Comparison of ENCODE assay signal across 8 cellular contexts in the genomic region with DNA sequence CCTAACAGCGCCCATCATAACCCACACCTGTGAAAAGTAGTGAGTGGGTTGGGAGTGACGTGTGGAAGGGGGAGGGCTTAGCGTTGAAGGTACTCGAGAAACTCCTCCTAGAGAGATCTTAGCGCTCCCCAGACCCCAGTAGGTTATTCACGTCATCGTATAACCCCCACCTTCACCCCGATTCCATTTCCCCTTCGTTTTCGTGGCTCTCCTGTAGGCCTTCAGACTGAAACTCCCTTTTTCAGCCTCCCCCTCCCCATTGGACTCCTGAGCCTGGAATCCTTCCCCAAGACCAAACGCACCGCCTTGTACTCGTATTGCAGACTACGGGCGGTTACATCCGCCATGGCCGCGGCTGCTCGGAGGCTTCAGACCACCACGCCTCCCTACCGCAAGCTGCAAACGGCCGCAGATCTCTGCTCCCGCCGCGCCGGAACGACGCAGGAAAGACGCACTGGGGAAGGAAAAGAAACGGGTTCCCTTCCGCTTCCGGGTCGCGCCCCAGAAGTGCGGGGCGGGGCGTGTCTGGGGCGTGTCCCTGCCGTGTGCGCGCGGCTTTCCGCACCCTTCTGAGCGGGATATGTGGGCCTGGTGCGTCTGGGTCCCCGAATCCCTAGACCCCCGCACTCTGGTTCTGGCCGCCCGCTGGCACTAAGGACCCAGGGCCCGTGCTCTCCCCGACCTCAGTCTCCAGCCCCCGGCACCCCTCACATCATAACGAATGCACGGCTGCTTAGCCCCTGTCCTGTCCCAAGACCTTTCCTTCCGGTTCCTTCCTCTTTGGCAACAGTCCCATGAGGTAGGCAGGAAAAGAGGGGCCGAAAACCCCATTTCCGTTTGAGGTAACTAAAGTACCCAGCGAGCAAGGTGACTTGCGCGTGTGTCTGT.
DNase-seq lines count a peak whose midpoint lies in the region; ATAC-seq and TF ChIP-seq lines count a peak whose summit lies in the region.

A gene (minus strand): TSS at position 456 of the 888 bp plus-strand sequence. CDS start 109 bp downstream, at position 347.

- peak; percentile 81 for DNase-seq in DMS 273 treated with DMSO at 0.1 percent for 48 hours (lab: John Stamatoyannopoulos, UW)
- DNase-seq in OCI-M1 (lab: John Stamatoyannopoulos, UW) = peak; percentile 95
- DNase-seq in activated T-cell treated with anti-CD3 and anti-CD28 coated beads for 1 hour (ENCODE audit: low read depth) = peak; percentile 88
- DNase-seq in epidermal melanocyte (ENCODE audit: insufficient read length, low spot score) = peak; percentile 54
- peak; percentile 81 for DNase-seq in middle frontal gyrus (ENCODE audit: extremely low spot score, low spot score)
- DNase-seq in stimulated activated CD8-positive, alpha-beta memory T cell treated with anti-CD3 and anti-CD28 coated beads, Interleukin-2, amount 100 ng/mL, for 1 hour (ENCODE audit: low read depth in 2 of 2) = peak; percentile 73 to 85

- ATAC-seq in GM21529 (IDR thresholded peaks at IDR 0.05; ENCODE audit: unreplicated experiment) = peak; percentile 87

- TF ChIP-seq EP300 in Ishikawa (IDR thresholded peaks at IDR 0.05; ENCODE audit: borderline replicate concordance) = no peak; the same call in 1 of the 2 replicates

- no peak for TF ChIP-seq RAD21 in Ishikawa (IDR thresholded peaks at IDR 0.05; ENCODE audit: low read depth)

TF ChIP-seq in Ishikawa, 13 proteins besides CTCF, POLR2A, EP300 and RAD21:
- TF ChIP-seq EGR1 (IDR thresholded peaks at IDR 0.05) (no peak), TCF12 (IDR thresholded peaks at IDR 0.05; ENCODE audit: low read depth) (peak; percentile 75), TEAD4 (IDR thresholded peaks at IDR 0.05) (no peak), CREB1 (IDR thresholded peaks at IDR 0.05; ENCODE audit: low read depth) (peak; percentile 58), ZBTB7A (IDR thresholded peaks at IDR 0.05; ENCODE audit: low read depth) (no peak), YY1 (IDR thresholded peaks at IDR 0.05; ENCODE audit: low read depth) (peak; percentile 60), FOXM1 (IDR thresholded peaks at IDR 0.05; ENCODE audit: borderline replicate concordance, low read depth) (no peak; the same call in none of the 2 replicates), NFIC (IDR thresholded peaks at IDR 0.05) (peak; percentile 83; the same call in 1 of the 2 replicates), TAF1 (IDR thresholded peaks at IDR 0.05; ENCODE audit: low read depth) (peak; percentile 94), CEBPB (IDR thresholded peaks at IDR 0.05) (no peak)
- TF ChIP-seq, protein P1, sequence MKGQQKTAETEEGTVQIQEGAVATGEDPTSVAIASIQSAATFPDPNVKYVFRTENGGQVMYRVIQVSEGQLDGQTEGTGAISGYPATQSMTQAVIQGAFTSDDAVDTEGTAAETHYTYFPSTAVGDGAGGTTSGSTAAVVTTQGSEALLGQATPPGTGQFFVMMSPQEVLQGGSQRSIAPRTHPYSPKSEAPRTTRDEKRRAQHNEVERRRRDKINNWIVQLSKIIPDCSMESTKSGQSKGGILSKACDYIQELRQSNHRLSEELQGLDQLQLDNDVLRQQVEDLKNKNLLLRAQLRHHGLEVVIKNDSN (IDR thresholded peaks at IDR 0.05) = no peak
- TF ChIP-seq, protein P2, sequence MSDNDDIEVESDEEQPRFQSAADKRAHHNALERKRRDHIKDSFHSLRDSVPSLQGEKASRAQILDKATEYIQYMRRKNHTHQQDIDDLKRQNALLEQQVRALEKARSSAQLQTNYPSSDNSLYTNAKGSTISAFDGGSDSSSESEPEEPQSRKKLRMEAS (IDR thresholded peaks at IDR 0.05) = peak; percentile 87
- TF ChIP-seq, protein P3, sequence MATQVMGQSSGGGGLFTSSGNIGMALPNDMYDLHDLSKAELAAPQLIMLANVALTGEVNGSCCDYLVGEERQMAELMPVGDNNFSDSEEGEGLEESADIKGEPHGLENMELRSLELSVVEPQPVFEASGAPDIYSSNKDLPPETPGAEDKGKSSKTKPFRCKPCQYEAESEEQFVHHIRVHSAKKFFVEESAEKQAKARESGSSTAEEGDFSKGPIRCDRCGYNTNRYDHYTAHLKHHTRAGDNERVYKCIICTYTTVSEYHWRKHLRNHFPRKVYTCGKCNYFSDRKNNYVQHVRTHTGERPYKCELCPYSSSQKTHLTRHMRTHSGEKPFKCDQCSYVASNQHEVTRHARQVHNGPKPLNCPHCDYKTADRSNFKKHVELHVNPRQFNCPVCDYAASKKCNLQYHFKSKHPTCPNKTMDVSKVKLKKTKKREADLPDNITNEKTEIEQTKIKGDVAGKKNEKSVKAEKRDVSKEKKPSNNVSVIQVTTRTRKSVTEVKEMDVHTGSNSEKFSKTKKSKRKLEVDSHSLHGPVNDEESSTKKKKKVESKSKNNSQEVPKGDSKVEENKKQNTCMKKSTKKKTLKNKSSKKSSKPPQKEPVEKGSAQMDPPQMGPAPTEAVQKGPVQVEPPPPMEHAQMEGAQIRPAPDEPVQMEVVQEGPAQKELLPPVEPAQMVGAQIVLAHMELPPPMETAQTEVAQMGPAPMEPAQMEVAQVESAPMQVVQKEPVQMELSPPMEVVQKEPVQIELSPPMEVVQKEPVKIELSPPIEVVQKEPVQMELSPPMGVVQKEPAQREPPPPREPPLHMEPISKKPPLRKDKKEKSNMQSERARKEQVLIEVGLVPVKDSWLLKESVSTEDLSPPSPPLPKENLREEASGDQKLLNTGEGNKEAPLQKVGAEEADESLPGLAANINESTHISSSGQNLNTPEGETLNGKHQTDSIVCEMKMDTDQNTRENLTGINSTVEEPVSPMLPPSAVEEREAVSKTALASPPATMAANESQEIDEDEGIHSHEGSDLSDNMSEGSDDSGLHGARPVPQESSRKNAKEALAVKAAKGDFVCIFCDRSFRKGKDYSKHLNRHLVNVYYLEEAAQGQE (IDR thresholded peaks at IDR 0.05; ENCODE audit: low read depth) = no peak

Comparison
In these comparisons a context has a peak if more than half of its experiments do, and no peak if none do; other contexts are left out.
1. Peak in every context shown above with its lines: DNase-seq and ATAC-seq.